In the genomic region with DNA sequence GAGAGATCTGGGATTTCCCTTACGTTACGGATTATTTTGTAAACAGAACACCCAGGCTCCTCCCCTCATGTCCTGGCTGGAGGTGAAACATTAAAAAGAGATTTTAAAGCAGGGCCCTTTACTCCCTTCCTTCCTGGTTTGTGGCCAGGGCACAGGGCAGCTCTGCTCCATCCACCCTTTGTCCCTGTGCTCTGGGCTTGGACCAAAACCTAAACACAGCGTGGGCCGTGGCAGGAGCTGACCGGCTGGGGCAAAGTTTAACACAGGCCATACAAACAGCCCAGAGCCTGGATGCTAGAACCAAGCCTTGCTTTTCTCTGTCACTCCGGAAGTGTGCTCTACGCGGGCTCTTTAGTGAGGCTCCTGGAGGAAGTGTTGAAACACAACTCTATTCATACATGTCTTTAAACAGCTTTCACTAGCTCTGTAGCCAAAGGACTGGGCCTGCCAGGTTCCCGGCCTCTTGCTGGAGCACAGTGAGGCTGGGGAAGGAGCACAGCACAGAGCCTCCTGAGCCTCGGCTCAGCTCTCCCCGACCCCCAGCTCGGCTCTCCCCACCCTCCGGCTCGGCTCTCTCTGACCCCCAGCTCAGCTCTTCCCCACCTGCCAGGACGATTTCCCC, we compare ENCODE assay signal across 8 cellular contexts.
DNase-seq lines count a peak whose midpoint lies in the region; ATAC-seq lines count a peak whose summit lies in the region.

No MANE protein-coding gene starts in this region.

- H3K4me3 ChIP-seq in stomach smooth muscle (ENCODE audit: low read length in 2 of 2): peak overlapping the region in 1 of 2 donors; percentile 29

- peaks cover 22 to 32% of the 10 kb centered on the region in 2 donors for H3K36me3 ChIP-seq in stomach smooth muscle (ENCODE audit: control insufficient read depth in 2 of 2, insufficient read depth in 2 of 2, low read length in 2 of 2)

- peaks cover 32% of the 10 kb centered on the region for H3K4me1 ChIP-seq in stomach smooth muscle (ENCODE audit: control insufficient read depth, insufficient read depth, low read length)

- no peaks in the 10 kb centered on the region for H3K27me3 ChIP-seq in layer of hippocampus (ENCODE audit: control insufficient read depth, insufficient read depth, low read length)
- no peaks in the 10 kb centered on the region for H3K27me3 ChIP-seq in stomach smooth muscle (ENCODE audit: control insufficient read depth in 1 of 2, insufficient read depth in 2 of 2, low read length in 2 of 2)

- peaks cover 46% of the 10 kb centered on the region for H3K4me1 Mint-ChIP-seq in activated naive CD8-positive, alpha-beta T cell treated with anti-CD3 and anti-CD28 coated beads, Interleukin-2, amount 10 ng/mL, durations not matched to agents 7 days and 5 days

- POLR2A ChIA-PET in activated naive CD8-positive, alpha-beta T cell treated with anti-CD3 and anti-CD28 coated beads, Interleukin-2, amount 10 ng/mL, durations not matched to agents 7 days and 5 days (lab: Charles Lee): interaction anchor here (0.9 to 2.9 kb wide), 6 partner anchors 9 to 84 kb away, joined by 3 to 36 read pairs (median 4); a partner anchor contains a TSS

- H3K27ac Mint-ChIP-seq in activated naive CD8-positive, alpha-beta T cell treated with anti-CD3 and anti-CD28 coated beads, Interleukin-2, amount 10 ng/mL, durations not matched to agents 7 days and 5 days: peak overlapping the region; percentile 99

- H3K9me3 ChIP-seq in stomach smooth muscle (ENCODE audit: control insufficient read depth in 2 of 2, low read length in 2 of 2): no peaks in the 10 kb centered on the region

- no peaks in the 10 kb centered on the region for H3K27me3 Mint-ChIP-seq in activated naive CD8-positive, alpha-beta T cell treated with anti-CD3 and anti-CD28 coated beads, Interleukin-2, amount 10 ng/mL, durations not matched to agents 7 days and 5 days

- peak; percentile 82 for ATAC-seq in activated naive CD8-positive, alpha-beta T cell treated with anti-CD3 and anti-CD28 coated beads, Interleukin-2, amount 10 ng/mL, durations not matched to agents 7 days and 5 days (ENCODE audit: low read depth)
- ATAC-seq in GM21526 (IDR thresholded peaks at IDR 0.05; ENCODE audit: low FRiP score, unreplicated experiment): no peak
- ATAC-seq in HG03565 (IDR thresholded peaks at IDR 0.05; ENCODE audit: unreplicated experiment): no peak

- peaks cover 1% of the 10 kb centered on the region for H3K9me3 Mint-ChIP-seq in activated naive CD8-positive, alpha-beta T cell treated with anti-CD3 and anti-CD28 coated beads, Interleukin-2, amount 10 ng/mL, durations not matched to agents 7 days and 5 days

- peak; percentile 63 for DNase-seq in MV-4-11 (lab: John Stamatoyannopoulos, UW)
- DNase-seq in activated naive CD8-positive, alpha-beta T cell treated with anti-CD3 and anti-CD28 coated beads, Interleukin-2, amount 10 ng/mL, durations not matched to agents 7 days and 5 days: peak; percentile 55
- no peak for DNase-seq in NCI-H82 (lab: John Stamatoyannopoulos, UW)
- DNase-seq in iPS-NIHi11 (ENCODE audit: low spot score): no peak

- peak overlapping the region; percentile 75 for H3K4me3 Mint-ChIP-seq in activated naive CD8-positive, alpha-beta T cell treated with anti-CD3 and anti-CD28 coated beads, Interleukin-2, amount 10 ng/mL, durations not matched to agents 7 days and 5 days

- H3K27ac ChIP-seq in layer of hippocampus (ENCODE audit: low read depth, low read length): peak overlapping the region; percentile 78
- H3K27ac ChIP-seq in stomach smooth muscle (ENCODE audit: low read length): peak overlapping the region; percentile 86

- peak overlapping the region; percentile 38 for H3K9ac ChIP-seq in stomach smooth muscle (ENCODE audit: low read length in 2 of 2)

- H3K36me3 Mint-ChIP-seq in activated naive CD8-positive, alpha-beta T cell treated with anti-CD3 and anti-CD28 coated beads, Interleukin-2, amount 10 ng/mL, durations not matched to agents 7 days and 5 days: peaks cover 12% of the 10 kb centered on the region

Comparison
In these comparisons a context has a peak if more than half of its experiments do, and no peak if none do; other contexts are left out.
1. DNase-seq: peak in MV-4-11 (single experiment) and activated naive CD8-positive, alpha-beta T cell treated with anti-CD3 and anti-CD28 coated beads, Interleukin-2, amount 10 ng/mL, durations not matched to agents 7 days and 5 days (single experiment); none in NCI-H82 (single experiment) and iPS-NIHi11 (single experiment).